Comparison of ENCODE assay signal across 6 cellular contexts in genomic region chr15:90884719-90885431, GRCh38. TPM values are rescaled to one million over a fixed set of nuclear protein-coding genes. Genes with fewer than 3 reads are reported as not detected.
DNase-seq lines count a peak whose midpoint lies in the region; ATAC-seq and TF ChIP-seq lines count a peak whose summit lies in the region.

No MANE protein-coding gene starts in this region.

- H3K4me3 ChIP-seq in GM06990 (replicated peaks; ENCODE audit: low read depth, low read length) (peak overlapping the region; percentile 56), astrocyte of the cerebellum (ENCODE audit: low read depth, low read length) (peak overlapping the region; percentile 41), muscle layer of duodenum (ENCODE audit: low read depth in 1 of 2, low read length in 2 of 2) (peak overlapping the region; percentile 57 to 68)

- no peaks in the 10 kb centered on the region for H3K27me3 ChIP-seq in GM06990 (replicated peaks; ENCODE audit: control insufficient read depth, insufficient read depth, low read length)
- H3K27me3 ChIP-seq in muscle layer of duodenum (ENCODE audit: low read depth, low read length), result no peaks in the 10 kb centered on the region
- no peaks in the 10 kb centered on the region for H3K27me3 ChIP-seq in foreskin keratinocyte

- ATAC-seq in foreskin keratinocyte, result no peak

- in situ Hi-C loops in astrocyte of the cerebellum (cut with HindIII; ENCODE audit: low sequenced_read_pairs), result no loop called here

- H3K27ac ChIP-seq in muscle layer of duodenum (ENCODE audit: low read length) (peak overlapping the region; percentile 87), foreskin keratinocyte (no peak overlapping the region)

- H3K9me3 ChIP-seq in muscle layer of duodenum (ENCODE audit: control insufficient read depth in 1 of 2, low read length in 2 of 2), result no peaks in the 10 kb centered on the region

- no peak for TF ChIP-seq CTCF in GM06990 (IDR thresholded peaks at IDR 0.05; ENCODE audit: insufficient read depth, low read length, poor library complexity, severe bottlenecking)
- TF ChIP-seq CTCF in astrocyte of the cerebellum (IDR thresholded peaks at IDR 0.05; ENCODE audit: low read depth, low read length, missing control alignments), result no peak
- no peak for TF ChIP-seq CTCF in foreskin keratinocyte (conservative IDR thresholded peaks at IDR 0.05)

- H3K4me1 ChIP-seq in muscle layer of duodenum (ENCODE audit: control insufficient read depth in 1 of 2, insufficient read depth in 2 of 2, low read length in 2 of 2) (peaks cover 10 to 26% of the 10 kb centered on the region in 2 donors), foreskin keratinocyte (no peaks in the 10 kb centered on the region)

- DNase-seq in GM06990 (ENCODE audit: extremely low read depth, insufficient read length) (peak; percentile 46), astrocyte of the cerebellum (ENCODE audit: low read depth) (no peak), foreskin keratinocyte (no peak), DMS53 treated with DMSO at 0.1 percent for 48 hours (lab: John Stamatoyannopoulos, UW; ENCODE audit: unreplicated experiment) (no peak), hepatic stellate cell (ENCODE audit: low spot score) (no peak)

- peaks cover 13% of the 10 kb centered on the region for H3K36me3 ChIP-seq in GM06990 (ENCODE audit: control insufficient read depth, insufficient read depth, low read length)
- H3K36me3 ChIP-seq in muscle layer of duodenum (ENCODE audit: control insufficient read depth in 1 of 2, insufficient read depth in 2 of 2, low read length in 2 of 2), result peaks cover 17 to 52% of the 10 kb centered on the region in 2 donors

RNA-seq across cellular contexts. Expression of gene FES, which starts 0.6 kb away (rescaled TPM):
- 1.5 and 1.8 TPM in 2 replicates for total RNA-seq in foreskin keratinocyte
- 0.69 and 1.5 TPM in 2 replicates for polyA plus RNA-seq in foreskin keratinocyte

RNA-seq across cellular contexts. Expression of gene FURIN, which starts 16.5 kb away (rescaled TPM):
- 62.7 and 78.9 TPM in 2 replicates for total RNA-seq in foreskin keratinocyte
- polyA plus RNA-seq in foreskin keratinocyte, result 47.7 and 55.9 TPM in 2 replicates

RNA-seq across cellular contexts. Expression of gene MAN2A2, which starts 18.2 kb away (rescaled TPM):
- 10.3 and 11.0 TPM in 2 replicates for total RNA-seq in foreskin keratinocyte
- 4.8 and 5.8 TPM in 2 replicates for polyA plus RNA-seq in foreskin keratinocyte

RNA-seq across cellular contexts. Expression of gene HDDC3, which starts 47.5 kb away (rescaled TPM):
- 15.7 and 16.1 TPM in 2 replicates for total RNA-seq in foreskin keratinocyte
- polyA plus RNA-seq in foreskin keratinocyte, result 23.7 and 25.1 TPM in 2 replicates

RNA-seq across cellular contexts. Expression of gene UNC45A, which starts 50.2 kb away (rescaled TPM):
- total RNA-seq in foreskin keratinocyte, result 59.0 and 59.7 TPM in 2 replicates
- 46.5 and 52.5 TPM in 2 replicates for polyA plus RNA-seq in foreskin keratinocyte
